In genomic region chr2:147511491-147511948, GRCh38 we compare ENCODE assay signal across 13 cellular contexts.
DNase-seq lines count a peak whose midpoint lies in the region; ATAC-seq, FAIRE-seq and TF ChIP-seq lines count a peak whose summit lies in the region.
"Had no signal": no experiment of that assay in that cellular context is flagged by ENCODE, and none has a peak within 500 bp of the region (broad histone marks: within the 10 kb centered on the region; RNA-seq: fewer than 3 reads in every experiment).

No MANE protein-coding gene starts in this region.

- no peak for FAIRE-seq in astrocyte (lab: Jason Lieb, UNC)
- FAIRE-seq in kidney (lab: Jason Lieb, UNC): no peak

- H3K36me3 Mint-ChIP-seq in astrocyte (ENCODE audit: low read depth, unreplicated experiment): no peaks in the 10 kb centered on the region

- no peaks in the 10 kb centered on the region for H3K79me2 ChIP-seq in astrocyte (ENCODE audit: insufficient read depth, low read length)

- H3K9me3 ChIP-seq in HEK293 (ENCODE audit: control insufficient read depth, insufficient read depth, low read depth, low read length): no peaks in the 10 kb centered on the region
- H3K9me3 ChIP-seq in astrocyte (ENCODE audit: insufficient read depth, low read depth, low read length): no peaks in the 10 kb centered on the region
- H3K9me3 ChIP-seq in kidney (ENCODE audit: control insufficient read depth in 1 of 2, low read length in 2 of 2): no peaks in the 10 kb centered on the region
- no peaks in the 10 kb centered on the region for H3K9me3 ChIP-seq in skeletal muscle satellite cell (replicated peaks; ENCODE audit: low read length)
- H3K9me3 ChIP-seq in colonic mucosa: no peaks in the 10 kb centered on the region
- H3K9me3 ChIP-seq: neutrophil had no signal

- H3K9me3 Mint-ChIP-seq in astrocyte (ENCODE audit: unreplicated experiment): peaks cover 7% of the 10 kb centered on the region

- H3K36me3 ChIP-seq in HEK293 (ENCODE audit: control insufficient read depth in 2 of 2, insufficient read depth in 1 of 2, low read length in 2 of 2) (no peaks in the 10 kb centered on the region), astrocyte (ENCODE audit: insufficient read depth, low read length) (no peaks in the 10 kb centered on the region), kidney (ENCODE audit: control insufficient read depth in 1 of 2, insufficient read depth in 2 of 2, low read length in 2 of 2) (no peaks in the 10 kb centered on the region), skeletal muscle satellite cell (ENCODE audit: insufficient read depth, low read length) (no peaks in the 10 kb centered on the region), colonic mucosa (no peaks in the 10 kb centered on the region)
- H3K36me3 ChIP-seq: neutrophil had no signal

- H3K27me3 ChIP-seq in astrocyte (ENCODE audit: insufficient read depth, low read length) (no peaks in the 10 kb centered on the region), skeletal muscle satellite cell (ENCODE audit: control insufficient read depth, insufficient read depth, low read length) (no peaks in the 10 kb centered on the region), colonic mucosa (no peaks in the 10 kb centered on the region)
- H3K27me3 ChIP-seq: neutrophil had no signal

- H3K27ac ChIP-seq in HEK293 (ENCODE audit: extremely low read depth, low read depth, low read length) (no peak overlapping the region), astrocyte (ENCODE audit: low read depth, low read length) (no peak overlapping the region), kidney (ENCODE audit: low read depth in 2 of 2, low read length in 2 of 2) (no peak overlapping the region), colonic mucosa (no peak overlapping the region)
- H3K27ac ChIP-seq: HL-60, neutrophil had no signal

- H3K27me3 Mint-ChIP-seq in astrocyte (ENCODE audit: low read depth, unreplicated experiment): no peaks in the 10 kb centered on the region
- H3K27me3 Mint-ChIP-seq: T-helper 17 cell had no signal

- no peak overlapping the region for H3K9ac ChIP-seq in astrocyte (ENCODE audit: low read length)
- H3K9ac ChIP-seq in kidney (ENCODE audit: low read length in 2 of 2): no peak overlapping the region
- H3K9ac ChIP-seq in skeletal muscle satellite cell (ENCODE audit: low read depth, low read length): peak overlapping the region; percentile 25
- no peak overlapping the region for H3K9ac ChIP-seq in colonic mucosa (ENCODE audit: low read depth in 2 of 2, low read length in 2 of 2)

- intact Hi-C loops in kidney (cut with DNase I): no loop called here
- intact Hi-C loops in colonic mucosa (cut with DNase I): no loop called here

- H3K4me3 ChIP-seq in HEK293 (ENCODE audit: low read depth, low read length) (no peak overlapping the region), astrocyte (ENCODE audit: insufficient read depth, low read depth, low read length) (no peak overlapping the region), kidney (ENCODE audit: low read length in 2 of 2) (no peak overlapping the region), skeletal muscle satellite cell (ENCODE audit: low read length) (no peak overlapping the region), colonic mucosa (no peak overlapping the region)

- TF ChIP-seq CTCF in HEK293 (tag by site-specific recombination; IDR thresholded peaks at IDR 0.05): no peak
- no peak for TF ChIP-seq CTCF in astrocyte (IDR thresholded peaks at IDR 0.05; ENCODE audit: insufficient read depth, low read depth, low read length)
- TF ChIP-seq CTCF in kidney (IDR thresholded peaks at IDR 0.05; ENCODE audit: borderline replicate concordance, extremely low read depth, insufficient read depth): no peak
- TF ChIP-seq CTCF in colonic mucosa (IDR thresholded peaks at IDR 0.05): no peak

- POLR2A ChIA-PET in HEK293 (lab: Yijun Ruan, JAX): no interaction called here

- H3K27ac Mint-ChIP-seq in astrocyte (ENCODE audit: unreplicated experiment): peak overlapping the region; percentile 60
- H3K27ac Mint-ChIP-seq: T-helper 17 cell had no signal

- CTCF ChIA-PET in HEK293 (lab: Yijun Ruan, JAX): no interaction called here

- no peak overlapping the region for H2AFZ ChIP-seq in astrocyte (ENCODE audit: low read depth, low read length)

- H3K4me1 Mint-ChIP-seq in astrocyte (ENCODE audit: low read depth, unreplicated experiment): peaks cover 13% of the 10 kb centered on the region

- no peaks in the 10 kb centered on the region for H4K20me1 ChIP-seq in astrocyte (ENCODE audit: insufficient read depth, low read length)

- H3K4me2 ChIP-seq in astrocyte (ENCODE audit: low read length): no peak overlapping the region
- H3K4me2 ChIP-seq in skeletal muscle satellite cell (ENCODE audit: low read length): peak overlapping the region; percentile 50

- DNase-seq in astrocyte (ENCODE audit: low read depth) (peak; percentile 10), kidney (peak; percentile 84), colonic mucosa (no peak), dermis blood vessel endothelial cell (no peak), NCI-H146 (lab: John Stamatoyannopoulos, UW) (no peak)
- DNase-seq: GF-D8, NCI-H226, T-helper 17 cell had no signal

- H3K4me3 Mint-ChIP-seq in astrocyte (ENCODE audit: unreplicated experiment): no peak overlapping the region
- H3K4me3 Mint-ChIP-seq: T-helper 17 cell had no signal

- no peak for ATAC-seq in HG03280 (IDR thresholded peaks at IDR 0.05; ENCODE audit: unreplicated experiment)
- ATAC-seq: T-helper 17 cell had no signal

- H3K4me1 ChIP-seq in HEK293 (ENCODE audit: control insufficient read depth, insufficient read depth, low read length): 0 out of 2 replicates have a peak, but pooled peaks cover 9% of the 10 kb centered on the region
- H3K4me1 ChIP-seq in astrocyte (ENCODE audit: insufficient read depth, low read length): no peaks in the 10 kb centered on the region
- no peaks in the 10 kb centered on the region for H3K4me1 ChIP-seq in kidney (ENCODE audit: control insufficient read depth in 1 of 2, insufficient read depth in 1 of 2, low read depth in 1 of 2, low read length in 2 of 2)
- H3K4me1 ChIP-seq in skeletal muscle satellite cell (ENCODE audit: control insufficient read depth, insufficient read depth, low read length): peaks cover 6% of the 10 kb centered on the region
- H3K4me1 ChIP-seq in colonic mucosa: no peaks in the 10 kb centered on the region

TF ChIP-seq in HEK293, 187 proteins besides CTCF, POLR2A, EP300 and RAD21:
- TF ChIP-seq ZNF350 (tag by site-specific recombination; IDR thresholded peaks at IDR 0.05): no peak
- TF ChIP-seq EGR2 (tag by site-specific recombination; IDR thresholded peaks at IDR 0.05; ENCODE audit: low read depth): peak; percentile 68
- no peak for TF ChIP-seq ZNF155 (tag by site-specific recombination; IDR thresholded peaks at IDR 0.05)
- no peak for TF ChIP-seq ZBTB20 (tag by site-specific recombination; IDR thresholded peaks at IDR 0.05)
- no peak for TF ChIP-seq ZNF501 (tag by site-specific recombination; IDR thresholded peaks at IDR 0.05)
- peak; percentile 81 for TF ChIP-seq ZFHX2 (tag by site-specific recombination; conservative IDR thresholded peaks at IDR 0.05)

Comparison
In these comparisons a context has a peak if more than half of its experiments do, and no peak if none do; other contexts are left out.
1. DNase-seq: peak in astrocyte (single experiment) and kidney (single experiment); none in colonic mucosa (single experiment), dermis blood vessel endothelial cell (single experiment) and NCI-H146 (single experiment).